In the genomic region with DNA sequence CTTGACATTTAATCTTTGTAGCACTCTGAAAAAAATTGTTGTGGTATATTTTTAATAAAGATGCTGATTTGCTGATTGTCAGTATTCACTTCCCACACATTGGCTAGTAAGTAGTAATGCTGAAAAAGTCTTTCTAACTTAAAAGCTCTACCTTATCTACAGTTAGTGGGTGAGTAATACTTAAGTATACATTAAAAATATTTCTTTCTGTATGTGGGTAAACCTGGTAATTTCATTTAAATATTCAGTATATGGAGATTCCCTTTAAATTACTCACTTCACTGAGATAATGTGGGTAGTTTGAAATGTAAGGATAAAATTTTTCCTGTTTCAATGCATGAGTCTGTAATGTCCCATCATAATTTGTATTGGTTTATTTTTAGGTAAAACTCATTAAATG, we compare ENCODE assay signal across 8 cellular contexts. TPM values are rescaled to one million over a fixed set of nuclear protein-coding genes. Genes with fewer than 3 reads are reported as not detected.
"Had no signal": no experiment of that assay in that cellular context is flagged by ENCODE, and none has a peak within 500 bp of the region (broad histone marks: within the 10 kb centered on the region; RNA-seq: fewer than 3 reads in every experiment).

No MANE protein-coding gene starts in this region.

- H3K9me3 ChIP-seq: HAP-1 had no signal

- ATAC-seq: HCT116 had no signal

- H3K9ac ChIP-seq: GM23248 had no signal

- H3K4me3 Mint-ChIP-seq: HFFc6, IgD-negative memory B cell had no signal

- H3K4me3 ChIP-seq: GM23248, HAP-1 had no signal

- H3K27me3 Mint-ChIP-seq: IgD-negative memory B cell had no signal

- DNase-seq: GM23248, GOT3, H7, HFFc6, KBM-7 had no signal

- H2AFZ ChIP-seq: GM23248 had no signal

- H3K9me3 Mint-ChIP-seq: HFFc6, IgD-negative memory B cell had no signal

- H3K27ac Mint-ChIP-seq: HFFc6, IgD-negative memory B cell had no signal

RNA-seq across cellular contexts. Expression of gene DCAF4L1, which starts 40.7 kb away (rescaled TPM):
- total RNA-seq: GM23248 had no signal
